24 cellular contexts compared by ENCODE assay signal in the genomic region with DNA sequence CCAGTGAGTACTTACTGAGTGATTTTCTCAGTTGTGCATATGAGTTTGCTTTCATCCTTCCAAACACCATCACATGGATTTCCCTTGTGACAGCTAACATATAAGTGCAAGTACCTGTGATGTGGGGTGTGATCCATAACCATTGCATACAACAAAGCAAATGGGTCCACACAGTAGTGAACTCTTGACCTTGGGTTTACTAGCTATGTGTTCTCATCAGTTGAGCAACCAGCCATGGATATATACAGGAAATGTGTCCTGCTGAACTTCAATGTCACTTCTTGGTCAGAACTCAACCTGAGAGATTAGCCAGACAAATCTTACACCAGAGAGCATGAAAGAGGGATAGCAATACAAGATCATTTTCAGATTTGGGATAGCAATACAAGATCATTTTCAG.
DNase-seq lines count a peak whose midpoint lies in the region; ATAC-seq and TF ChIP-seq lines count a peak whose summit lies in the region.
"Had no signal": no experiment of that assay in that cellular context is flagged by ENCODE, and none has a peak within 500 bp of the region (broad histone marks: within the 10 kb centered on the region; RNA-seq: fewer than 3 reads in every experiment).

No MANE protein-coding gene starts in this region.

- H3K4me3 ChIP-seq in fibroblast of mammary gland (ENCODE audit: control insufficient read depth, low read depth, low read length) (no peak overlapping the region), gastroesophageal sphincter (no peak overlapping the region)
- H3K4me3 ChIP-seq: A549; BLaER1 treated with 17β-estradiol and CSF1 and Interleukin-3, amounts not matched to agents 10 nM and 100 nM; PC-9; SJCRH30 had no signal

- no peak for TF ChIP-seq CTCF in fibroblast of mammary gland (conservative IDR thresholded peaks at IDR 0.05; ENCODE audit: control insufficient read depth, insufficient read depth, low read depth, low read length)
- TF ChIP-seq CTCF in gastroesophageal sphincter (IDR thresholded peaks at IDR 0.05), result no peak

- H3K27ac Mint-ChIP-seq in stimulated activated naive B cell treated with anti-CD40 and anti-IgM and Interleukin-4, amounts not matched to agents 10 μg/mL and 1 μg/mL and 100 μg/mL, for 72 hours, result no peak overlapping the region
- H3K27ac Mint-ChIP-seq: CD4-positive, alpha-beta memory T cell had no signal

- no peaks in the 10 kb centered on the region for H3K36me3 ChIP-seq in gastroesophageal sphincter
- H3K36me3 ChIP-seq: BLaER1 treated with 17β-estradiol and CSF1 and Interleukin-3, amounts not matched to agents 10 nM and 100 nM; SJCRH30 had no signal

- TF ChIP-seq EP300 in gastroesophageal sphincter (IDR thresholded peaks at IDR 0.05), result no peak

- no peaks in the 10 kb centered on the region for H3K4me1 ChIP-seq in gastroesophageal sphincter
- H3K4me1 ChIP-seq: A549; BLaER1 treated with 17β-estradiol and CSF1 and Interleukin-3, amounts not matched to agents 10 nM and 100 nM had no signal

- TF ChIP-seq POLR2A in gastroesophageal sphincter (IDR thresholded peaks at IDR 0.05), result no peak

- H3K4me3 Mint-ChIP-seq in stimulated activated naive B cell treated with anti-CD40 and anti-IgM and Interleukin-4, amounts not matched to agents 10 μg/mL and 1 μg/mL and 100 μg/mL, for 72 hours, result no peak overlapping the region
- H3K4me3 Mint-ChIP-seq: CD4-positive, alpha-beta memory T cell had no signal

- H3K4me1 Mint-ChIP-seq in stimulated activated naive B cell treated with anti-CD40 and anti-IgM and Interleukin-4, amounts not matched to agents 10 μg/mL and 1 μg/mL and 100 μg/mL, for 72 hours, result no peaks in the 10 kb centered on the region
- H3K4me1 Mint-ChIP-seq: CD4-positive, alpha-beta memory T cell had no signal

- ATAC-seq in stimulated activated naive B cell treated with anti-CD40 and anti-IgM and Interleukin-4, amounts not matched to agents 10 μg/mL and 1 μg/mL and 100 μg/mL, for 72 hours (replicated peaks), result no peak
- ATAC-seq in gastroesophageal sphincter, result no peak
- ATAC-seq: A549, Right ventricle myocardium inferior had no signal

- peaks cover 4% of the 10 kb centered on the region for H3K27me3 ChIP-seq in gastroesophageal sphincter
- H3K27me3 ChIP-seq: BLaER1 treated with 17β-estradiol and CSF1 and Interleukin-3, amounts not matched to agents 10 nM and 100 nM; SJCRH30 had no signal

- H3K9me3 ChIP-seq in gastroesophageal sphincter, result no peaks in the 10 kb centered on the region
- H3K9me3 ChIP-seq: A549; BLaER1 treated with 17β-estradiol and CSF1 and Interleukin-3, amounts not matched to agents 10 nM and 100 nM; SJCRH30 had no signal

- DNase-seq in LHCN-M2 (ENCODE audit: low read depth) (peak; percentile 3), SK-N-DZ (ENCODE audit: low spot score) (peak; percentile 86), fibroblast of mammary gland (ENCODE audit: low read depth) (peak; percentile 8), renal cortical epithelial cell (ENCODE audit: low read depth) (peak; percentile 29), SW480 (ENCODE audit: low spot score) (no peak)
- no peak for DNase-seq in stimulated activated naive B cell treated with anti-CD40 and anti-IgM and Interleukin-4, amounts not matched to agents 10 μg/mL and 1 μg/mL and 100 μg/mL, for 72 hours
- DNase-seq: AML-193; CD4-positive, alpha-beta memory T cell; COR-L47; DMS79 treated with DMSO at 0.1 percent for 48 hours; Karpas-422; NCI-H1105; NCI-H1436 treated with DMSO at 0.1 percent for 48 hours; NCI-H1930; NCI-H2107; NCI-H446; NCI-H524 treated with DMSO at 0.1 percent for 48 hours; NCI-H774; PC-9 had no signal

- H3K27me3 Mint-ChIP-seq in stimulated activated naive B cell treated with anti-CD40 and anti-IgM and Interleukin-4, amounts not matched to agents 10 μg/mL and 1 μg/mL and 100 μg/mL, for 72 hours, result no peaks in the 10 kb centered on the region
- H3K27me3 Mint-ChIP-seq: CD4-positive, alpha-beta memory T cell had no signal

- no peaks in the 10 kb centered on the region for H3K9me3 Mint-ChIP-seq in stimulated activated naive B cell treated with anti-CD40 and anti-IgM and Interleukin-4, amounts not matched to agents 10 μg/mL and 1 μg/mL and 100 μg/mL, for 72 hours

- H3K27ac ChIP-seq in gastroesophageal sphincter, result no peak overlapping the region
- H3K27ac ChIP-seq: A549; BLaER1 treated with 17β-estradiol and CSF1 and Interleukin-3, amounts not matched to agents 10 nM and 100 nM; PC-9; SJCRH30 had no signal

- H3K36me3 Mint-ChIP-seq in stimulated activated naive B cell treated with anti-CD40 and anti-IgM and Interleukin-4, amounts not matched to agents 10 μg/mL and 1 μg/mL and 100 μg/mL, for 72 hours, result no peaks in the 10 kb centered on the region
- H3K36me3 Mint-ChIP-seq: CD4-positive, alpha-beta memory T cell had no signal

Comparison
In these comparisons a context has a peak if more than half of its experiments do, and no peak if none do; other contexts are left out.
1. DNase-seq: peak in LHCN-M2 (single experiment), SK-N-DZ (single experiment), fibroblast of mammary gland (single experiment) and renal cortical epithelial cell (single experiment); none in stimulated activated naive B cell treated with anti-CD40 and anti-IgM and Interleukin-4, amounts not matched to agents 10 μg/mL and 1 μg/mL and 100 μg/mL, for 72 hours (single experiment) and SW480 (single experiment).